Comparison of ENCODE assay signal across 15 cellular contexts in genomic region chr13:40618581-40619478, GRCh38. TPM values are rescaled to one million over a fixed set of nuclear protein-coding genes. Genes with fewer than 3 reads are reported as not detected.
DNase-seq lines count a peak whose midpoint lies in the region; ATAC-seq and TF ChIP-seq lines count a peak whose summit lies in the region.
"Had no signal": no experiment of that assay in that cellular context is flagged by ENCODE, and none has a peak within 500 bp of the region (broad histone marks: within the 10 kb centered on the region; RNA-seq: fewer than 3 reads in every experiment).

No MANE protein-coding gene starts in this region.

- H3K4me1 Mint-ChIP-seq in activated naive CD8-positive, alpha-beta T cell (ENCODE audit: low read depth) = peaks cover 91% of the 10 kb centered on the region
- H3K4me1 Mint-ChIP-seq in naive B cell = peaks cover 75 to 91% (median 88%) of the 10 kb centered on the region in 3 donors

- H3K27me3 ChIP-seq in ACC112 (ENCODE audit: insufficient read depth, low read length) = no peaks in the 10 kb centered on the region
- H3K27me3 ChIP-seq in DOHH2 (ENCODE audit: control insufficient read depth, low read length) = no peaks in the 10 kb centered on the region
- no peaks in the 10 kb centered on the region for H3K27me3 ChIP-seq in prostate gland (replicated peaks; ENCODE audit: insufficient read depth)
- no peaks in the 10 kb centered on the region for H3K27me3 ChIP-seq in tibial nerve
- H3K27me3 ChIP-seq: colonic mucosa, suprapubic skin had no signal

- TF ChIP-seq POLR2A in prostate gland (IDR thresholded peaks at IDR 0.05) (no peak), tibial nerve (IDR thresholded peaks at IDR 0.05) (no peak)

- H3K27ac ChIP-seq in ACC112 (ENCODE audit: low read depth, low read length) = peak overlapping the region; percentile 24; the same call in 1 of the 2 replicates
- no peak overlapping the region for H3K27ac ChIP-seq in DOHH2 (ENCODE audit: low read depth, low read length)
- H3K27ac ChIP-seq in prostate gland = no peak overlapping the region
- H3K27ac ChIP-seq in tibial nerve = peak overlapping the region in 1 of 4 donors; percentile 11
- H3K27ac ChIP-seq: colonic mucosa, suprapubic skin, WERI-Rb-1 had no signal

- no peaks in the 10 kb centered on the region for H3K9me2 ChIP-seq in DOHH2 (replicated peaks; ENCODE audit: control insufficient read depth, low read length)

- H3K4me3 ChIP-seq in ACC112 (ENCODE audit: low read depth, low read length) (peak overlapping the region; percentile 40), DOHH2 (ENCODE audit: low read length) (no peak overlapping the region), prostate gland (no peak overlapping the region), tibial nerve (no peak overlapping the region)
- H3K4me3 ChIP-seq: colonic mucosa, suprapubic skin had no signal

- H3K4me2 ChIP-seq in DOHH2 (ENCODE audit: low read length) = 0 out of 2 replicates have a peak overlapping the region, but pooled peaks have one; percentile 7

- H2AFZ ChIP-seq in ACC112 (ENCODE audit: low read length, unreplicated experiment) = no peak overlapping the region

- peaks cover 18% of the 10 kb centered on the region for H3K4me1 ChIP-seq in ACC112 (ENCODE audit: control insufficient read depth, insufficient read depth, low read length, unreplicated experiment)
- H3K4me1 ChIP-seq in DOHH2 (ENCODE audit: control insufficient read depth, low read length) = peaks cover 90% of the 10 kb centered on the region
- H3K4me1 ChIP-seq in prostate gland (replicated peaks) = peaks cover 4% of the 10 kb centered on the region
- peaks cover 0 to 98% (median 47%) of the 10 kb centered on the region in 4 donors for H3K4me1 ChIP-seq in tibial nerve
- H3K4me1 ChIP-seq: colonic mucosa had no signal

- peak overlapping the region; percentile 56 for H3K4me3 Mint-ChIP-seq in activated naive CD8-positive, alpha-beta T cell
- peak overlapping the region in 6 of 8 donors; percentile 14 to 74 (median 50) for H3K4me3 Mint-ChIP-seq in naive B cell
- H3K4me3 Mint-ChIP-seq: nephron had no signal

- peak overlapping the region; percentile 97 for H3K27ac Mint-ChIP-seq in activated naive CD8-positive, alpha-beta T cell
- peak overlapping the region; percentile 44 to 91 (median 89) for H3K27ac Mint-ChIP-seq in naive B cell

- DNase-seq in naive B cell (no peak), prostate gland (ENCODE audit: low spot score) (no peak), NCI-H69 (lab: John Stamatoyannopoulos, UW) (no peak), NCI-H82 (lab: John Stamatoyannopoulos, UW) (no peak), tibial nerve (ENCODE audit: low spot score in 2 of 2) (no peak)
- DNase-seq: activated CD8-positive, alpha-beta memory T cell treated with anti-CD3 and anti-CD28 coated beads, Interleukin-2, amount 50 U/mL, for 4 hours; aorta; colonic mucosa; Kasumi-1; WERI-Rb-1 had no signal

- H3K27me3 Mint-ChIP-seq in activated naive CD8-positive, alpha-beta T cell = no peaks in the 10 kb centered on the region
- H3K27me3 Mint-ChIP-seq in naive B cell = no peaks in the 10 kb centered on the region

- WGBS in prostate gland = 92% methylated on average over 15 of the region's 15 CpGs
- 92 to 93% methylated on average over 15 of the region's 15 CpGs for WGBS in tibial nerve, 2 donors

- no peaks in the 10 kb centered on the region for H3K9me3 Mint-ChIP-seq in activated naive CD8-positive, alpha-beta T cell (ENCODE audit: low read depth)
- peaks cover 0 to 1% (median 0%) of the 10 kb centered on the region in 7 donors for H3K9me3 Mint-ChIP-seq in naive B cell
- H3K9me3 Mint-ChIP-seq: nephron had no signal

- peaks cover 40% of the 10 kb centered on the region for H3K79me2 ChIP-seq in ACC112 (ENCODE audit: control insufficient read depth, insufficient read depth, low read length, unreplicated experiment)
- peaks cover 100% of the 10 kb centered on the region for H3K79me2 ChIP-seq in DOHH2 (ENCODE audit: control insufficient read depth, low read length)

- H3F3A ChIP-seq in DOHH2 (ENCODE audit: control insufficient read depth, insufficient read depth) = no peaks in the 10 kb centered on the region

- TF ChIP-seq EP300 in tibial nerve (IDR thresholded peaks at IDR 0.05) = no peak

- peaks cover 9% of the 10 kb centered on the region for H3K36me3 Mint-ChIP-seq in activated naive CD8-positive, alpha-beta T cell
- H3K36me3 Mint-ChIP-seq in naive B cell = peaks cover 4 to 7% of the 10 kb centered on the region in 2 donors

- intact Hi-C loops in prostate gland (cut with DNase I) = loop anchor here (5.0 kb wide), 1 partner anchor 33 kb away; no protein-coding TSS in a partner anchor

- no peaks in the 10 kb centered on the region; the same call in 1 of the 2 replicates for H3K36me3 ChIP-seq in ACC112 (ENCODE audit: insufficient read depth, low read length)
- peaks cover 80% of the 10 kb centered on the region for H3K36me3 ChIP-seq in DOHH2 (ENCODE audit: control insufficient read depth, low read length)
- H3K36me3 ChIP-seq in prostate gland = no peaks in the 10 kb centered on the region
- peaks cover 0 to 6% (median 0%) of the 10 kb centered on the region in 3 donors for H3K36me3 ChIP-seq in tibial nerve
- H3K36me3 ChIP-seq: colonic mucosa, suprapubic skin, WERI-Rb-1 had no signal

- TF ChIP-seq CTCF in DOHH2 (IDR thresholded peaks at IDR 0.05; ENCODE audit: low read depth, low read length, poor library complexity, severe bottlenecking) (no peak), prostate gland (IDR thresholded peaks at IDR 0.05) (no peak), tibial nerve (IDR thresholded peaks at IDR 0.05) (no peak)

- ATAC-seq in naive B cell (ENCODE audit: low read depth in 2 of 2) = no peak

- H3K9me3 ChIP-seq in DOHH2 (ENCODE audit: control insufficient read depth, insufficient read depth, low read length) = no peaks in the 10 kb centered on the region
- H3K9me3 ChIP-seq in prostate gland = no peaks in the 10 kb centered on the region
- H3K9me3 ChIP-seq in tibial nerve = no peaks in the 10 kb centered on the region
- H3K9me3 ChIP-seq: colonic mucosa, suprapubic skin had no signal

- H4K20me1 ChIP-seq in DOHH2 (ENCODE audit: control insufficient read depth, insufficient read depth, low read depth, low read length) = peaks cover 59% of the 10 kb centered on the region

RNA-seq across cellular contexts. Expression of gene FOXO1, which starts 47.6 kb away (rescaled TPM):
- polyA plus RNA-seq in naive B cell (ENCODE audit: low read depth in 6 of 6) = 100 to 1,000 TPM in 5 of 6 donors, 10 to 100 TPM in 1; 70.3 to 174 (median 117) TPM
- 10 to 100 TPM; 23.5 to 46.1 TPM for total RNA-seq in prostate gland
- 100 to 1,000 TPM; 153 to 194 (median 176) TPM for total RNA-seq in tibial nerve
